Comparison of ENCODE assay signal across 1 cellular context in the genomic region with DNA sequence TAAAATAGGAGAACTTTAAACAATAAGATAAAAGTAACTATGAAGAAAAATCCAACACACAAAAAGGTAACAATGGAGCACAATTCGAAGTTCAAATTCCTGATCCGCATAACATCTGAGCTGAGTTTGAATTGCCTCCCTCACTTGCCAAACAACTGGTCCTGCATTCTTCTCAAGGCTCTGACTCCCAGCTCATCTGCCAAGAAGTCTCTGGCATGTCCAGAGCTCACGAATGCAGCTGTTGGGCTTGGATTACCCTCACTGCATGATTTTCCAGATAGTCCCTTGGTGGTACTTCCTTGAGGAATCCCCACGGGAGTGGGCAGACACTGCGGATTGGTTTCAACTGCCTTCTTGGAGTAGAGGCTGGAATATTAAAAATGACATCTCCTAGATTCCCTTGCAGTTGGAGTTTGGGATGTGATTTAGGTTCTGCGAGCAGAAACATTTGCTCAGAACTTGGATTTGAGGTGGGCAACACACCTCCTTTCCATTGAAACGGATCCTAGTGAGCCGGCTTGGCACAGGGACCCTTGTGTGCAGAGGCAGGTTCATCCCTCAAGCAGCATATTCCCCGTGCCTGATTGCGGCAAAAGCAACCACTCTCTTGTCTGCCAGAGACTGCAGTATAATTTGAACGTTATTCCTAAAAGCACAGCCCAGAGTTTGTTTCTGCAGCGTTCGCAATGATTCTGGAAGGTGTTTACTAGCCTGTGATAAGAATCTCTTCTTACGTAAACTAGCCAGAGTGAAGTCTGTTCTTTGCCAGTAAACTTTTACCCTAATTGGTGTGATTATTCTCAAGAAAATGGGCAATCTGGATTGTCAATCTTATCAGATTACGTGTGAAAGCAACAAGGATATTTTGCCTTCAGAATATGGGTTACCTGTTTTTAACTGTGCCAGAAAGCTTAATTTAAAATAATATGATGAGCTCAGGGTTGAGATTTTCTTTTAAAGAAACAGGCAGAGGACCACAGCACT.
TF ChIP-seq lines count a peak whose summit lies in the region.

No MANE protein-coding gene starts in this region.

TF ChIP-seq in GM23338, 12 proteins besides CTCF, POLR2A, EP300 and RAD21:
- TF ChIP-seq POLR2AphosphoS5 (IDR thresholded peaks at IDR 0.05; ENCODE audit: low read depth): no peak
- no peak for TF ChIP-seq ZNF331 (CRISPR knock-in tag; IDR thresholded peaks at IDR 0.05; ENCODE audit: low read depth)
- no peak for TF ChIP-seq EZH2phosphoT487 (IDR thresholded peaks at IDR 0.05; ENCODE audit: unreplicated experiment)
- no peak for TF ChIP-seq STAT1 (IDR thresholded peaks at IDR 0.05; ENCODE audit: unreplicated experiment)
- TF ChIP-seq, protein P1, sequence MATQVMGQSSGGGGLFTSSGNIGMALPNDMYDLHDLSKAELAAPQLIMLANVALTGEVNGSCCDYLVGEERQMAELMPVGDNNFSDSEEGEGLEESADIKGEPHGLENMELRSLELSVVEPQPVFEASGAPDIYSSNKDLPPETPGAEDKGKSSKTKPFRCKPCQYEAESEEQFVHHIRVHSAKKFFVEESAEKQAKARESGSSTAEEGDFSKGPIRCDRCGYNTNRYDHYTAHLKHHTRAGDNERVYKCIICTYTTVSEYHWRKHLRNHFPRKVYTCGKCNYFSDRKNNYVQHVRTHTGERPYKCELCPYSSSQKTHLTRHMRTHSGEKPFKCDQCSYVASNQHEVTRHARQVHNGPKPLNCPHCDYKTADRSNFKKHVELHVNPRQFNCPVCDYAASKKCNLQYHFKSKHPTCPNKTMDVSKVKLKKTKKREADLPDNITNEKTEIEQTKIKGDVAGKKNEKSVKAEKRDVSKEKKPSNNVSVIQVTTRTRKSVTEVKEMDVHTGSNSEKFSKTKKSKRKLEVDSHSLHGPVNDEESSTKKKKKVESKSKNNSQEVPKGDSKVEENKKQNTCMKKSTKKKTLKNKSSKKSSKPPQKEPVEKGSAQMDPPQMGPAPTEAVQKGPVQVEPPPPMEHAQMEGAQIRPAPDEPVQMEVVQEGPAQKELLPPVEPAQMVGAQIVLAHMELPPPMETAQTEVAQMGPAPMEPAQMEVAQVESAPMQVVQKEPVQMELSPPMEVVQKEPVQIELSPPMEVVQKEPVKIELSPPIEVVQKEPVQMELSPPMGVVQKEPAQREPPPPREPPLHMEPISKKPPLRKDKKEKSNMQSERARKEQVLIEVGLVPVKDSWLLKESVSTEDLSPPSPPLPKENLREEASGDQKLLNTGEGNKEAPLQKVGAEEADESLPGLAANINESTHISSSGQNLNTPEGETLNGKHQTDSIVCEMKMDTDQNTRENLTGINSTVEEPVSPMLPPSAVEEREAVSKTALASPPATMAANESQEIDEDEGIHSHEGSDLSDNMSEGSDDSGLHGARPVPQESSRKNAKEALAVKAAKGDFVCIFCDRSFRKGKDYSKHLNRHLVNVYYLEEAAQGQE (IDR thresholded peaks at IDR 0.05; ENCODE audit: unreplicated experiment): no peak
- TF ChIP-seq, protein P2, sequence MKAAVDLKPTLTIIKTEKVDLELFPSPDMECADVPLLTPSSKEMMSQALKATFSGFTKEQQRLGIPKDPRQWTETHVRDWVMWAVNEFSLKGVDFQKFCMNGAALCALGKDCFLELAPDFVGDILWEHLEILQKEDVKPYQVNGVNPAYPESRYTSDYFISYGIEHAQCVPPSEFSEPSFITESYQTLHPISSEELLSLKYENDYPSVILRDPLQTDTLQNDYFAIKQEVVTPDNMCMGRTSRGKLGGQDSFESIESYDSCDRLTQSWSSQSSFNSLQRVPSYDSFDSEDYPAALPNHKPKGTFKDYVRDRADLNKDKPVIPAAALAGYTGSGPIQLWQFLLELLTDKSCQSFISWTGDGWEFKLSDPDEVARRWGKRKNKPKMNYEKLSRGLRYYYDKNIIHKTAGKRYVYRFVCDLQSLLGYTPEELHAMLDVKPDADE (IDR thresholded peaks at IDR 0.05): no peak
- TF ChIP-seq, protein P3, sequence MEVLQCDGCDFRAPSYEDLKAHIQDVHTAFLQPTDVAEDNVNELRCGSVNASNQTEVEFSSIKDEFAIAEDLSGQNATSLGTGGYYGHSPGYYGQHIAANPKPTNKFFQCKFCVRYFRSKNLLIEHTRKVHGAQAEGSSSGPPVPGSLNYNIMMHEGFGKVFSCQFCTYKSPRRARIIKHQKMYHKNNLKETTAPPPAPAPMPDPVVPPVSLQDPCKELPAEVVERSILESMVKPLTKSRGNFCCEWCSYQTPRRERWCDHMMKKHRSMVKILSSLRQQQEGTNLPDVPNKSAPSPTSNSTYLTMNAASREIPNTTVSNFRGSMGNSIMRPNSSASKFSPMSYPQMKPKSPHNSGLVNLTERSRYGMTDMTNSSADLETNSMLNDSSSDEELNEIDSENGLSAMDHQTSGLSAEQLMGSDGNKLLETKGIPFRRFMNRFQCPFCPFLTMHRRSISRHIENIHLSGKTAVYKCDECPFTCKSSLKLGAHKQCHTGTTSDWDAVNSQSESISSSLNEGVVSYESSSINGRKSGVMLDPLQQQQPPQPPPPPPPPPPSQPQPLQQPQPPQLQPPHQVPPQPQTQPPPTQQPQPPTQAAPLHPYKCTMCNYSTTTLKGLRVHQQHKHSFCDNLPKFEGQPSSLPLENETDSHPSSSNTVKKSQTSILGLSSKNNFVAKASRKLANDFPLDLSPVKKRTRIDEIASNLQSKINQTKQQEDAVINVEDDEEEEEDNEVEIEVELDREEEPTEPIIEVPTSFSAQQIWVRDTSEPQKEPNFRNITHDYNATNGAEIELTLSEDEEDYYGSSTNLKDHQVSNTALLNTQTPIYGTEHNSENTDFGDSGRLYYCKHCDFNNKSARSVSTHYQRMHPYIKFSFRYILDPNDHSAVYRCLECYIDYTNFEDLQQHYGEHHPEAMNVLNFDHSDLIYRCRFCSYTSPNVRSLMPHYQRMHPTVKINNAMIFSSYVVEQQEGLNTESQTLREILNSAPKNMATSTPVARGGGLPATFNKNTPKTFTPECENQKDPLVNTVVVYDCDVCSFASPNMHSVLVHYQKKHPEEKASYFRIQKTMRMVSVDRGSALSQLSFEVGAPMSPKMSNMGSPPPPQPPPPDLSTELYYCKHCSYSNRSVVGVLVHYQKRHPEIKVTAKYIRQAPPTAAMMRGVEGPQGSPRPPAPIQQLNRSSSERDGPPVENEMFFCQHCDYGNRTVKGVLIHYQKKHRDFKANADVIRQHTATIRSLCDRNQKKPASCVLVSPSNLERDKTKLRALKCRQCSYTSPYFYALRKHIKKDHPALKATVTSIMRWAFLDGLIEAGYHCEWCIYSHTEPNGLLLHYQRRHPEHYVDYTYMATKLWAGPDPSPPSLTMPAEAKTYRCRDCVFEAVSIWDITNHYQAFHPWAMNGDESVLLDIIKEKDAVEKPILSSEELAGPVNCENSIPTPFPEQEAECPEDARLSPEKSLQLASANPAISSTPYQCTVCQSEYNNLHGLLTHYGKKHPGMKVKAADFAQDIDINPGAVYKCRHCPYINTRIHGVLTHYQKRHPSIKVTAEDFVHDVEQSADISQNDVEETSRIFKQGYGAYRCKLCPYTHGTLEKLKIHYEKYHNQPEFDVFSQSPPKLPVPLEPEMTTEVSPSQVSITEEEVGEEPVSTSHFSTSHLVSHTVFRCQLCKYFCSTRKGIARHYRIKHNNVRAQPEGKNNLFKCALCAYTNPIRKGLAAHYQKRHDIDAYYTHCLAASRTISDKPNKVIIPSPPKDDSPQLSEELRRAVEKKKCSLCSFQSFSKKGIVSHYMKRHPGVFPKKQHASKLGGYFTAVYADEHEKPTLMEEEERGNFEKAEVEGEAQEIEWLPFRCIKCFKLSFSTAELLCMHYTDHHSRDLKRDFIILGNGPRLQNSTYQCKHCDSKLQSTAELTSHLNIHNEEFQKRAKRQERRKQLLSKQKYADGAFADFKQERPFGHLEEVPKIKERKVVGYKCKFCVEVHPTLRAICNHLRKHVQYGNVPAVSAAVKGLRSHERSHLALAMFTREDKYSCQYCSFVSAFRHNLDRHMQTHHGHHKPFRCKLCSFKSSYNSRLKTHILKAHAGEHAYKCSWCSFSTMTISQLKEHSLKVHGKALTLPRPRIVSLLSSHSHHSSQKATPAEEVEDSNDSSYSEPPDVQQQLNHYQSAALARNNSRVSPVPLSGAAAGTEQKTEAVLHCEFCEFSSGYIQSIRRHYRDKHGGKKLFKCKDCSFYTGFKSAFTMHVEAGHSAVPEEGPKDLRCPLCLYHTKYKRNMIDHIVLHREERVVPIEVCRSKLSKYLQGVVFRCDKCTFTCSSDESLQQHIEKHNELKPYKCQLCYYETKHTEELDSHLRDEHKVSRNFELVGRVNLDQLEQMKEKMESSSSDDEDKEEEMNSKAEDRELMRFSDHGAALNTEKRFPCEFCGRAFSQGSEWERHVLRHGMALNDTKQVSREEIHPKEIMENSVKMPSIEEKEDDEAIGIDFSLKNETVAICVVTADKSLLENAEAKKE (CRISPR knock-in tag; IDR thresholded peaks at IDR 0.05): no peak
- TF ChIP-seq CREB1 (CRISPR knock-in tag; IDR thresholded peaks at IDR 0.05; ENCODE audit: low read depth): no peak
- no peak for TF ChIP-seq EZH2 (IDR thresholded peaks at IDR 0.05; ENCODE audit: low read depth, unreplicated experiment)
- no peak for TF ChIP-seq NANOG (IDR thresholded peaks at IDR 0.05; ENCODE audit: borderline replicate concordance)
- no peak for TF ChIP-seq ZNF114 (CRISPR knock-in tag; IDR thresholded peaks at IDR 0.05)
- TF ChIP-seq JUNB (IDR thresholded peaks at IDR 0.05; ENCODE audit: unreplicated experiment): no peak
